Comparison of ENCODE assay signal across 19 cellular contexts in the genomic region with DNA sequence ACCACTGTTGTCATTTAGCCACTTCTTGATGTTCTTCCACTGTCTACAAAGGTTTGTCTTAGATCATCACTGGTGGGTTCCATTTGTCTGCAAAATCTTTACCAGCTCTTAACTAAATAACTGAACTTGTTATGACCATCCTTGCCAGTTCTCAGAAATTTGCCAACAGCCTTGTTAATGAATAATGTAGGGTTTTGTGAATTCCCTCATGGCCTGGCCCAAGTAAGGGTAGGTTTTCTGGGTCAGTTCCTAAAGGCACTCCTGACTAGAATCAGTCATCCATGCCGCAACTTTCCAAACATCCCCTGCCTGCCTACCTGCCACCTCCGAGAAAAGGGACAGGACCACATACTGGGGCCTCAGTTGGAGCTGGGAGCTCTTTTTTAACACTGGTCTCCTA. TPM values are rescaled to one million over a fixed set of nuclear protein-coding genes. Genes with fewer than 3 reads are reported as not detected.
DNase-seq lines count a peak whose midpoint lies in the region; FAIRE-seq and TF ChIP-seq lines count a peak whose summit lies in the region.
"Had no signal": no experiment of that assay in that cellular context is flagged by ENCODE, and none has a peak within 500 bp of the region (broad histone marks: within the 10 kb centered on the region; RNA-seq: fewer than 3 reads in every experiment).

No MANE protein-coding gene starts in this region.

- no peak overlapping the region for H2AFZ ChIP-seq in smooth muscle cell (ENCODE audit: low read depth)

- peaks cover 98% of the 10 kb centered on the region for H3K79me2 ChIP-seq in smooth muscle cell (ENCODE audit: low read depth)

- H3K4me1 Mint-ChIP-seq in chondrocyte (ENCODE audit: low read depth): peaks cover 63% of the 10 kb centered on the region

- no peaks in the 10 kb centered on the region for H3K27me3 Mint-ChIP-seq in chondrocyte (ENCODE audit: low read depth)

- no peak for TF ChIP-seq POLR2A in Peyer's patch (IDR thresholded peaks at IDR 0.05)

- H3K4me1 ChIP-seq in smooth muscle cell (ENCODE audit: low read depth): peaks cover 69% of the 10 kb centered on the region
- peaks cover 0 to 36% (median 0%) of the 10 kb centered on the region in 4 donors for H3K4me1 ChIP-seq in Peyer's patch

- 59% methylated on average over 2 of the region's 2 CpGs for WGBS in smooth muscle cell (ENCODE audit: low lambda C conversion rate)

- H3F3A ChIP-seq in smooth muscle cell (ENCODE audit: low read depth): peaks cover 47% of the 10 kb centered on the region

- no peaks in the 10 kb centered on the region for H3K9me3 Mint-ChIP-seq in chondrocyte (ENCODE audit: low read depth)
- H3K9me3 Mint-ChIP-seq: activated naive CD8-positive, alpha-beta T cell treated with anti-CD3 and anti-CD28 coated beads for 36 hours; stimulated activated effector memory CD8-positive, alpha-beta T cell treated with anti-CD3 and anti-CD28 coated beads, Interleukin-12 subunit alpha, Interleukin-12 subunit beta, amount 100 ng/mL, for 72 hours had no signal

- peaks cover 98% of the 10 kb centered on the region for H4K20me1 ChIP-seq in smooth muscle cell (ENCODE audit: low read depth)

- FAIRE-seq in HTR-8/SVneo (lab: Jason Lieb, UNC): no peak
- FAIRE-seq: urothelium cell line had no signal

- no peaks in the 10 kb centered on the region for H3K27me3 ChIP-seq in smooth muscle cell (ENCODE audit: low read depth)
- no peaks in the 10 kb centered on the region for H3K27me3 ChIP-seq in Peyer's patch

- H3K27ac ChIP-seq in smooth muscle cell (ENCODE audit: low read depth) (peak overlapping the region; percentile 94), Peyer's patch (peak overlapping the region in 2 of 4 donors; percentile 34 to 95)
- H3K27ac ChIP-seq: cardiac muscle cell had no signal

- H3K9me3 ChIP-seq in smooth muscle cell (replicated peaks; ENCODE audit: low read depth) (no peaks in the 10 kb centered on the region), Peyer's patch (no peaks in the 10 kb centered on the region)

- H3K4me2 ChIP-seq in smooth muscle cell: peak overlapping the region; percentile 97

- H3K9ac ChIP-seq in smooth muscle cell (ENCODE audit: low read depth): no peak overlapping the region

- peak overlapping the region; percentile 94 for H3K4me3 Mint-ChIP-seq in chondrocyte (ENCODE audit: unreplicated experiment)
- H3K4me3 Mint-ChIP-seq: activated naive CD8-positive, alpha-beta T cell treated with anti-CD3 and anti-CD28 coated beads for 36 hours; naive B cell; stimulated activated effector memory CD8-positive, alpha-beta T cell treated with anti-CD3 and anti-CD28 coated beads, Interleukin-12 subunit alpha, Interleukin-12 subunit beta, amount 100 ng/mL, for 72 hours had no signal

- DNase-seq in Caki2 (ENCODE audit: low read depth): peak; percentile 71
- no peak for DNase-seq in chondrocyte (ENCODE audit: low spot score)
- DNase-seq in left kidney (ENCODE audit: low read depth, low spot score): peak; percentile 18
- DNase-seq in smooth muscle cell (lab: John Stamatoyannopoulos, UW; ENCODE audit: unreplicated experiment): no peak
- no peak for DNase-seq in Peyer's patch
- no peak for DNase-seq in HTR-8/SVneo (ENCODE audit: insufficient read length, low spot score)
- DNase-seq in NCI-H524 (lab: John Stamatoyannopoulos, UW): no peak
- DNase-seq in OCI-M1 (lab: John Stamatoyannopoulos, UW): no peak
- DNase-seq: activated CD4-positive, CD25-positive, alpha-beta regulatory T cell treated with anti-CD3 and anti-CD28 coated beads, Interleukin-2, amount 50 U/mL, for 72 hours; activated naive CD8-positive, alpha-beta T cell treated with anti-CD3 and anti-CD28 coated beads for 36 hours; DND-41; effector CD4-positive, alpha-beta T cell; GOT3; naive B cell; NCI-H1417 treated with DMSO at 0.1 percent for 48 hours had no signal

- peak overlapping the region; percentile 93 for H3K4me3 ChIP-seq in smooth muscle cell
- H3K4me3 ChIP-seq in Peyer's patch: no peak overlapping the region
- H3K4me3 ChIP-seq: cardiac muscle cell had no signal

- H3K36me3 Mint-ChIP-seq in chondrocyte (ENCODE audit: low read depth): peaks cover 43% of the 10 kb centered on the region
- H3K36me3 Mint-ChIP-seq: activated naive CD8-positive, alpha-beta T cell treated with anti-CD3 and anti-CD28 coated beads for 36 hours; stimulated activated effector memory CD8-positive, alpha-beta T cell treated with anti-CD3 and anti-CD28 coated beads, Interleukin-12 subunit alpha, Interleukin-12 subunit beta, amount 100 ng/mL, for 72 hours had no signal

- TF ChIP-seq CTCF in chondrocyte (IDR thresholded peaks at IDR 0.05) (no peak), smooth muscle cell (IDR thresholded peaks at IDR 0.05; ENCODE audit: borderline replicate concordance, insufficient read depth, poor library complexity, severe bottlenecking) (no peak), Peyer's patch (IDR thresholded peaks at IDR 0.05) (no peak)

- H3K36me3 ChIP-seq in smooth muscle cell (ENCODE audit: low read depth) (no peaks in the 10 kb centered on the region), Peyer's patch (no peaks in the 10 kb centered on the region)
- H3K36me3 ChIP-seq: cardiac muscle cell had no signal

- in situ Hi-C loops in Caki2 (cut with HindIII; ENCODE audit: low pct_unique_long_range_greater_than_20kb, low sequenced_read_pairs): no loop called here

- H3K27ac Mint-ChIP-seq in chondrocyte (ENCODE audit: unreplicated experiment): peak overlapping the region; percentile 91
- H3K27ac Mint-ChIP-seq: activated naive CD8-positive, alpha-beta T cell treated with anti-CD3 and anti-CD28 coated beads for 36 hours; stimulated activated effector memory CD8-positive, alpha-beta T cell treated with anti-CD3 and anti-CD28 coated beads, Interleukin-12 subunit alpha, Interleukin-12 subunit beta, amount 100 ng/mL, for 72 hours had no signal

RNA-seq across cellular contexts. Expression of gene COL4A1, which starts 4.0 kb away (rescaled TPM):
- 393 and 454 TPM in 2 replicates for total RNA-seq in Caki2 (2014; rRNA removed; shearing (Covaris generic); ENCODE audit: low replicate concordance)
- total RNA-seq in chondrocyte (2,319 to 5,210 TPM (median 5,209 TPM) in 3 replicates), smooth muscle cell (4,372 and 5,353 TPM in 2 replicates), Peyer's patch (10 to 100 TPM; 28.0 to 69.3 (median 36.3) TPM)
- polyA plus RNA-seq in smooth muscle cell: 1,844 and 2,409 TPM in 2 replicates
- total RNA-seq: activated CD8-positive, alpha-beta memory T cell treated with anti-CD3 and anti-CD28 coated beads for 36 hours; activated naive CD8-positive, alpha-beta T cell treated with anti-CD3 and anti-CD28 coated beads for 36 hours had no signal

RNA-seq across cellular contexts. Expression of gene COL4A2, which starts 4.1 kb away (rescaled TPM):
- 370 and 412 TPM in 2 replicates for total RNA-seq in Caki2 (2014; rRNA removed; shearing (Covaris generic); ENCODE audit: low replicate concordance)
- 1,370 to 2,411 TPM (median 2,366 TPM) in 3 replicates for total RNA-seq in chondrocyte
- total RNA-seq in smooth muscle cell: 1,456 and 1,535 TPM in 2 replicates
- 2,012 and 2,786 TPM in 2 replicates for polyA plus RNA-seq in smooth muscle cell
- total RNA-seq in Peyer's patch: 100 to 1,000 TPM in 2 of 4 donors, 10 to 100 TPM in 2; 56.6 to 139 (median 89.1) TPM
- total RNA-seq: activated CD8-positive, alpha-beta memory T cell treated with anti-CD3 and anti-CD28 coated beads for 36 hours; activated naive CD8-positive, alpha-beta T cell treated with anti-CD3 and anti-CD28 coated beads for 36 hours had no signal

Comparison
In these comparisons a context has a peak if more than half of its experiments do, and no peak if none do; other contexts are left out.
1. DNase-seq: peak in Caki2 (single experiment) and left kidney (single experiment); none in chondrocyte (single experiment), smooth muscle cell (single experiment), Peyer's patch (0 of 3), HTR-8/SVneo (single experiment), NCI-H524 (0 of 2) and OCI-M1 (single experiment).